Comparison of ENCODE assay signal across 26 cellular contexts in the genomic region with DNA sequence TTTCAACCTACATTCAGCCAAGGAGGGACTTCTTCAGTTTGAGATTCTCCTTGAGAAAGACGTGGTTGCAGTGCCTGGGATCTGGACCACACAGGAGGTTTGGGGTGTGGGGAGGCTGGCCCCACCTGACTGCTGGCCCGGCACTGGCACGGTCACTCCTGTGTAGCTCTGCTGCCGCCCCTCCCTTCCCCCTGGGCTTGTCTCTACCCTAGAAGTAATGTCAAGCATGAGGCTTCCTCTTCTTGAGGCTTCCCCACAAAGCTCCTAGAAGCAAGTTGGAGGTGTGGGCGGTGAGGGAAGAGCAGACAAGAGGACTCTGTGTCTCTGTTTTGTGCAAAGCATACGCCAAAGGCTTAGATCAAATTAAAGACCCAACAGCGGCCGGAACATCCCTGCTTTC.
"Had no signal": no experiment of that assay in that cellular context is flagged by ENCODE, and none has a peak within 500 bp of the region (broad histone marks: within the 10 kb centered on the region; RNA-seq: fewer than 3 reads in every experiment).

No MANE protein-coding gene starts in this region.

- H3K9me3 ChIP-seq: ascending aorta, right atrium auricular region, tibial nerve had no signal

- H3K4me1 ChIP-seq: ascending aorta, parathyroid adenoma, right atrium auricular region had no signal

- H3K36me3 ChIP-seq: ascending aorta, cardiac muscle cell, neural progenitor cell, right atrium auricular region, tibial nerve had no signal

- DNase-seq: activated CD4-positive, alpha-beta T cell treated with anti-CD3 and anti-CD28 coated beads for 36 hours; activated CD4-positive, CD25-positive, alpha-beta regulatory T cell; activated CD8-positive, alpha-beta memory T cell treated with anti-CD3 and anti-CD28 coated beads, Interleukin-2, amount 10 ng/mL, durations not matched to agents 7 days and 5 days; activated CD8-positive, alpha-beta T cell treated with anti-CD3 and anti-CD28 coated beads, Interleukin-2, amount 10 ng/mL, durations not matched to agents 7 days and 5 days; activated effector memory CD4-positive, alpha-beta T cell treated with Interleukin-2 at 50 U/mL for 16 hours; activated naive CD4-positive, alpha-beta T cell treated with Interleukin-2 at 50 U/mL for 16 hours; activated naive CD8-positive, alpha-beta T cell treated with anti-CD3 and anti-CD28 coated beads, Interleukin-2, amount 10 ng/mL, durations not matched to agents 7 days and 5 days; effector memory CD8-positive, alpha-beta T cell; erythroblast; foreskin fibroblast; hippocampal formation; left cardiac atrium; left ventricle myocardium superior; midbrain; naive thymus-derived CD8-positive, alpha-beta T cell; occipital lobe; stimulated activated CD4-positive, alpha-beta T cell treated with anti-CD3 and anti-CD28 coated beads, Interleukin-15, amount 100 ng/mL, for 24 hours; T-helper 2 cell had no signal

- H3K4me3 ChIP-seq: ascending aorta, cardiac muscle cell, coronary artery, dorsolateral prefrontal cortex, neural progenitor cell, right atrium auricular region, tibial nerve had no signal

- H3K9ac ChIP-seq: neural progenitor cell, parathyroid adenoma had no signal

- H3K27me3 ChIP-seq: ascending aorta, right atrium auricular region, tibial nerve had no signal

- H3K27ac ChIP-seq: ascending aorta, cardiac muscle cell, coronary artery, neural progenitor cell, parathyroid adenoma, right atrium auricular region had no signal

- H3K4me2 ChIP-seq: neural progenitor cell had no signal

- ATAC-seq: activated CD8-positive, alpha-beta memory T cell treated with anti-CD3 and anti-CD28 coated beads, Interleukin-2, amount 10 ng/mL, durations not matched to agents 7 days and 5 days; activated CD8-positive, alpha-beta T cell treated with anti-CD3 and anti-CD28 coated beads, Interleukin-2, amount 10 ng/mL, durations not matched to agents 7 days and 5 days; effector memory CD8-positive, alpha-beta T cell; left cardiac atrium; left ventricle myocardium superior; naive thymus-derived CD8-positive, alpha-beta T cell had no signal

- H2AFZ ChIP-seq: neural progenitor cell, parathyroid adenoma had no signal
